ENCODE assay signal across 1 cellular context in the genomic region with DNA sequence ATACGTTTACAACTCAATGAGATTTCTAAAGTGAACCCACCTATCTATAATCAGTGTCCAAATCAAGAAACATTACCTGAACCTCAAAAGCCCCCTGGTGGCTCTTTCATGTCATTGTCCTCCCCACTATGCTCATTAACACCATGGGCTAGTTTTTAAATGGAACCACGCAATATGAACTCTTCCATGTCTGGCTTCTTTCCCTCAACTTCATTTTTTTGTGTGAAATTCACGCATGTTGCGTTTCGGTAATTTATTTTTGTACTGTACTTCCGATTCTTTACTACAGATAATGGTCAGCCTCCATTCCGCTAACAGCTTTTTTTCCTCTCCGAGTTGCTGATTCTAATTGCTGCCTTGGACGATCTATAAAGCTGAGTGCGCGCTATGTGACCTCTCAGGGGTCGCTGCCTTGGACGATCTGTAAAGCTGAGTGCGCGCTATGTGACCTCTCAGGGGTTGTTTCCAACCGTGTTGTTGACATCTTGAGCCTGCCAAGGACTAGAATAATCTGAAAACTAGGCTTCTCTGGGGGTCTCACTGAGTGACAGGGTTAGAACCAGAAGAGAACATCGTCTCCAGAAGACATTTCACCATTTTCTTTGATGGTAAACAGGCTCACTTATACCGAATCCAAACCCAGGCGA.
TF ChIP-seq lines count a peak whose summit lies in the region.

No MANE protein-coding gene starts in this region.

TF ChIP-seq in K562, 482 proteins besides CTCF, POLR2A, EP300 and RAD21 (continued from another document):
- TF ChIP-seq ZC3H11A (IDR thresholded peaks at IDR 0.05; ENCODE audit: low read depth, low read length) (no peak), MBD2 (IDR thresholded peaks at IDR 0.05; ENCODE audit: borderline replicate concordance, low read depth) (no peak), ZNF561 (CRISPR knock-in tag; conservative IDR thresholded peaks at IDR 0.05) (peak; percentile 37; the same call in 1 of the 2 replicates), KAT2B (IDR thresholded peaks at IDR 0.05; ENCODE audit: low read depth, low read length) (no peak), ZNF696 (CRISPR knock-in tag; conservative IDR thresholded peaks at IDR 0.05) (peak; percentile 57; the same call in 1 of the 2 replicates), ZNF174 (CRISPR knock-in tag; IDR thresholded peaks at IDR 0.05) (peak; percentile 72; the same call in 1 of the 2 replicates), ZFP30 (CRISPR knock-in tag; IDR thresholded peaks at IDR 0.05; ENCODE audit: borderline replicate concordance) (0 out of 2 replicates have a peak, but pooled peaks have one; percentile 60), DNMT1 (IDR thresholded peaks at IDR 0.05) (peak; percentile 88; the same call in 1 of the 2 replicates)
- TF ChIP-seq, protein P1, sequence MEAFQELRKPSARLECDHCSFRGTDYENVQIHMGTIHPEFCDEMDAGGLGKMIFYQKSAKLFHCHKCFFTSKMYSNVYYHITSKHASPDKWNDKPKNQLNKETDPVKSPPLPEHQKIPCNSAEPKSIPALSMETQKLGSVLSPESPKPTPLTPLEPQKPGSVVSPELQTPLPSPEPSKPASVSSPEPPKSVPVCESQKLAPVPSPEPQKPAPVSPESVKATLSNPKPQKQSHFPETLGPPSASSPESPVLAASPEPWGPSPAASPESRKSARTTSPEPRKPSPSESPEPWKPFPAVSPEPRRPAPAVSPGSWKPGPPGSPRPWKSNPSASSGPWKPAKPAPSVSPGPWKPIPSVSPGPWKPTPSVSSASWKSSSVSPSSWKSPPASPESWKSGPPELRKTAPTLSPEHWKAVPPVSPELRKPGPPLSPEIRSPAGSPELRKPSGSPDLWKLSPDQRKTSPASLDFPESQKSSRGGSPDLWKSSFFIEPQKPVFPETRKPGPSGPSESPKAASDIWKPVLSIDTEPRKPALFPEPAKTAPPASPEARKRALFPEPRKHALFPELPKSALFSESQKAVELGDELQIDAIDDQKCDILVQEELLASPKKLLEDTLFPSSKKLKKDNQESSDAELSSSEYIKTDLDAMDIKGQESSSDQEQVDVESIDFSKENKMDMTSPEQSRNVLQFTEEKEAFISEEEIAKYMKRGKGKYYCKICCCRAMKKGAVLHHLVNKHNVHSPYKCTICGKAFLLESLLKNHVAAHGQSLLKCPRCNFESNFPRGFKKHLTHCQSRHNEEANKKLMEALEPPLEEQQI (IDR thresholded peaks at IDR 0.05), result 0 out of 2 replicates have a peak, but pooled peaks have one; percentile 14
- TF ChIP-seq, protein P2, sequence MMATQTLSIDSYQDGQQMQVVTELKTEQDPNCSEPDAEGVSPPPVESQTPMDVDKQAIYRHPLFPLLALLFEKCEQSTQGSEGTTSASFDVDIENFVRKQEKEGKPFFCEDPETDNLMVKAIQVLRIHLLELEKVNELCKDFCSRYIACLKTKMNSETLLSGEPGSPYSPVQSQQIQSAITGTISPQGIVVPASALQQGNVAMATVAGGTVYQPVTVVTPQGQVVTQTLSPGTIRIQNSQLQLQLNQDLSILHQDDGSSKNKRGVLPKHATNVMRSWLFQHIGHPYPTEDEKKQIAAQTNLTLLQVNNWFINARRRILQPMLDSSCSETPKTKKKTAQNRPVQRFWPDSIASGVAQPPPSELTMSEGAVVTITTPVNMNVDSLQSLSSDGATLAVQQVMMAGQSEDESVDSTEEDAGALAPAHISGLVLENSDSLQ (IDR thresholded peaks at IDR 0.05), result peak; percentile 8; the same call in 1 of the 2 replicates
- TF ChIP-seq, protein P3, sequence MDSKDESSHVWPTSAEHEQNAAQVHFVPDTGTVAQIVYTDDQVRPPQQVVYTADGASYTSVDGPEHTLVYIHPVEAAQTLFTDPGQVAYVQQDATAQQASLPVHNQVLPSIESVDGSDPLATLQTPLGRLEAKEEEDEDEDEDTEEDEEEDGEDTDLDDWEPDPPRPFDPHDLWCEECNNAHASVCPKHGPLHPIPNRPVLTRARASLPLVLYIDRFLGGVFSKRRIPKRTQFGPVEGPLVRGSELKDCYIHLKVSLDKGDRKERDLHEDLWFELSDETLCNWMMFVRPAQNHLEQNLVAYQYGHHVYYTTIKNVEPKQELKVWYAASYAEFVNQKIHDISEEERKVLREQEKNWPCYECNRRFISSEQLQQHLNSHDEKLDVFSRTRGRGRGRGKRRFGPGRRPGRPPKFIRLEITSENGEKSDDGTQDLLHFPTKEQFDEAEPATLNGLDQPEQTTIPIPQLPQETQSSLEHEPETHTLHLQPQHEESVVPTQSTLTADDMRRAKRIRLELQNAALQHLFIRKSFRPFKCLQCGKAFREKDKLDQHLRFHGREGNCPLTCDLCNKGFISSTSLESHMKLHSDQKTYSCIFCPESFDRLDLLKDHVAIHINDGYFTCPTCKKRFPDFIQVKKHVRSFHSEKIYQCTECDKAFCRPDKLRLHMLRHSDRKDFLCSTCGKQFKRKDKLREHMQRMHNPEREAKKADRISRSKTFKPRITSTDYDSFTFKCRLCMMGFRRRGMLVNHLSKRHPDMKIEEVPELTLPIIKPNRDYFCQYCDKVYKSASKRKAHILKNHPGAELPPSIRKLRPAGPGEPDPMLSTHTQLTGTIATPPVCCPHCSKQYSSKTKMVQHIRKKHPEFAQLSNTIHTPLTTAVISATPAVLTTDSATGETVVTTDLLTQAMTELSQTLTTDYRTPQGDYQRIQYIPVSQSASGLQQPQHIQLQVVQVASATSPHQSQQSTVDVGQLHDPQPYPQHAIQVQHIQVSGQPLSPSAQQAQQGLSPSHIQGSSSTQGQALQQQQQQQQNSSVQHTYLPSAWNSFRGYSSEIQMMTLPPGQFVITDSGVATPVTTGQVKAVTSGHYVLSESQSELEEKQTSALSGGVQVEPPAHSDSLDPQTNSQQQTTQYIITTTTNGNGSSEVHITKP (IDR thresholded peaks at IDR 0.05; ENCODE audit: partially characterized antibody), result peak; percentile 46
- TF ChIP-seq, protein P4, sequence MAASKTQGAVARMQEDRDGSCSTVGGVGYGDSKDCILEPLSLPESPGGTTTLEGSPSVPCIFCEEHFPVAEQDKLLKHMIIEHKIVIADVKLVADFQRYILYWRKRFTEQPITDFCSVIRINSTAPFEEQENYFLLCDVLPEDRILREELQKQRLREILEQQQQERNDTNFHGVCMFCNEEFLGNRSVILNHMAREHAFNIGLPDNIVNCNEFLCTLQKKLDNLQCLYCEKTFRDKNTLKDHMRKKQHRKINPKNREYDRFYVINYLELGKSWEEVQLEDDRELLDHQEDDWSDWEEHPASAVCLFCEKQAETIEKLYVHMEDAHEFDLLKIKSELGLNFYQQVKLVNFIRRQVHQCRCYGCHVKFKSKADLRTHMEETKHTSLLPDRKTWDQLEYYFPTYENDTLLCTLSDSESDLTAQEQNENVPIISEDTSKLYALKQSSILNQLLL (CRISPR knock-in tag; IDR thresholded peaks at IDR 0.05; ENCODE audit: borderline replicate concordance), result no peak
